In the genomic region with DNA sequence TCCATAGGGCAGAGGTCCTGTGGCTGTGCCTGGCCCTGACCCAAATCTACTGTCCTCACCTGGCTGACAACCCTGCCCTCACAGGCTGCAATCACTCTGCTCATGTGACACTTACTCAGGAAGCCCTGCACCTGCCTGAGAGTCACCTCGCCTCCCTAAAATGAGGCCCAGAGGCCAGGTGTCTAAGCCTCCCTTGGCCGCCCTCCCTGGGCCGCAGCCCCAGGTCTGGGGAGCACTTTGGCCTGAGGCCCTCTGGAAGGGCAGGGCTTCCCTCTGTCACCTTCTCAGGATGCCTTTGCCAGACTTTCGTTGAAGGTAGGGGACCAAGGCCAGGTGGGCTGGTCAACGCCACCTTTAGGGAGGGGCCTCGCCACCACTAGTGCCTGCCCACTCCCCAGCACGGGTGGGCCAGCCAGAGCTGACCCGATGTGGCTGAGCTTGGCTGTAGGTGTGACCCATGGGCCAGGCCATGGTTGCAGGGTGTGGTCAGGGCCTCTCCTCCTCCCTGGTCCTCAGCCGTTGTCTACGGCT, we compare ENCODE assay signal across 1 cellular context.
TF ChIP-seq lines count a peak whose summit lies in the region.

No MANE protein-coding gene starts in this region.

TF ChIP-seq in HepG2, 621 proteins besides CTCF, POLR2A, EP300 and RAD21 (continued from another document):
- TF ChIP-seq, protein P1, sequence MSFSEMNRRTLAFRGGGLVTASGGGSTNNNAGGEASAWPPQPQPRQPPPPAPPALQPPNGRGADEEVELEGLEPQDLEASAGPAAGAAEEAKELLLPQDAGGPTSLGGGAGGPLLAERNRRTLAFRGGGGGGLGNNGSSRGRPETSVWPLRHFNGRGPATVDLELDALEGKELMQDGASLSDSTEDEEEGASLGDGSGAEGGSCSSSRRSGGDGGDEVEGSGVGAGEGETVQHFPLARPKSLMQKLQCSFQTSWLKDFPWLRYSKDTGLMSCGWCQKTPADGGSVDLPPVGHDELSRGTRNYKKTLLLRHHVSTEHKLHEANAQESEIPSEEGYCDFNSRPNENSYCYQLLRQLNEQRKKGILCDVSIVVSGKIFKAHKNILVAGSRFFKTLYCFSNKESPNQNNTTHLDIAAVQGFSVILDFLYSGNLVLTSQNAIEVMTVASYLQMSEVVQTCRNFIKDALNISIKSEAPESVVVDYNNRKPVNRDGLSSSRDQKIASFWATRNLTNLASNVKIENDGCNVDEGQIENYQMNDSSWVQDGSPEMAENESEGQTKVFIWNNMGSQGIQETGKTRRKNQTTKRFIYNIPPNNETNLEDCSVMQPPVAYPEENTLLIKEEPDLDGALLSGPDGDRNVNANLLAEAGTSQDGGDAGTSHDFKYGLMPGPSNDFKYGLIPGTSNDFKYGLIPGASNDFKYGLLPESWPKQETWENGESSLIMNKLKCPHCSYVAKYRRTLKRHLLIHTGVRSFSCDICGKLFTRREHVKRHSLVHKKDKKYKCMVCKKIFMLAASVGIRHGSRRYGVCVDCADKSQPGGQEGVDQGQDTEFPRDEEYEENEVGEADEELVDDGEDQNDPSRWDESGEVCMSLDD (CRISPR knock-in tag; IDR thresholded peaks at IDR 0.05; ENCODE audit: borderline replicate concordance), result no peak
- TF ChIP-seq, protein P2, sequence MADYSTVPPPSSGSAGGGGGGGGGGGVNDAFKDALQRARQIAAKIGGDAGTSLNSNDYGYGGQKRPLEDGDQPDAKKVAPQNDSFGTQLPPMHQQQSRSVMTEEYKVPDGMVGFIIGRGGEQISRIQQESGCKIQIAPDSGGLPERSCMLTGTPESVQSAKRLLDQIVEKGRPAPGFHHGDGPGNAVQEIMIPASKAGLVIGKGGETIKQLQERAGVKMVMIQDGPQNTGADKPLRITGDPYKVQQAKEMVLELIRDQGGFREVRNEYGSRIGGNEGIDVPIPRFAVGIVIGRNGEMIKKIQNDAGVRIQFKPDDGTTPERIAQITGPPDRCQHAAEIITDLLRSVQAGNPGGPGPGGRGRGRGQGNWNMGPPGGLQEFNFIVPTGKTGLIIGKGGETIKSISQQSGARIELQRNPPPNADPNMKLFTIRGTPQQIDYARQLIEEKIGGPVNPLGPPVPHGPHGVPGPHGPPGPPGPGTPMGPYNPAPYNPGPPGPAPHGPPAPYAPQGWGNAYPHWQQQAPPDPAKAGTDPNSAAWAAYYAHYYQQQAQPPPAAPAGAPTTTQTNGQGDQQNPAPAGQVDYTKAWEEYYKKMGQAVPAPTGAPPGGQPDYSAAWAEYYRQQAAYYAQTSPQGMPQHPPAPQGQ (CRISPR knock-in tag; IDR thresholded peaks at IDR 0.05; ENCODE audit: borderline replicate concordance), result no peak
- TF ChIP-seq, protein P3, sequence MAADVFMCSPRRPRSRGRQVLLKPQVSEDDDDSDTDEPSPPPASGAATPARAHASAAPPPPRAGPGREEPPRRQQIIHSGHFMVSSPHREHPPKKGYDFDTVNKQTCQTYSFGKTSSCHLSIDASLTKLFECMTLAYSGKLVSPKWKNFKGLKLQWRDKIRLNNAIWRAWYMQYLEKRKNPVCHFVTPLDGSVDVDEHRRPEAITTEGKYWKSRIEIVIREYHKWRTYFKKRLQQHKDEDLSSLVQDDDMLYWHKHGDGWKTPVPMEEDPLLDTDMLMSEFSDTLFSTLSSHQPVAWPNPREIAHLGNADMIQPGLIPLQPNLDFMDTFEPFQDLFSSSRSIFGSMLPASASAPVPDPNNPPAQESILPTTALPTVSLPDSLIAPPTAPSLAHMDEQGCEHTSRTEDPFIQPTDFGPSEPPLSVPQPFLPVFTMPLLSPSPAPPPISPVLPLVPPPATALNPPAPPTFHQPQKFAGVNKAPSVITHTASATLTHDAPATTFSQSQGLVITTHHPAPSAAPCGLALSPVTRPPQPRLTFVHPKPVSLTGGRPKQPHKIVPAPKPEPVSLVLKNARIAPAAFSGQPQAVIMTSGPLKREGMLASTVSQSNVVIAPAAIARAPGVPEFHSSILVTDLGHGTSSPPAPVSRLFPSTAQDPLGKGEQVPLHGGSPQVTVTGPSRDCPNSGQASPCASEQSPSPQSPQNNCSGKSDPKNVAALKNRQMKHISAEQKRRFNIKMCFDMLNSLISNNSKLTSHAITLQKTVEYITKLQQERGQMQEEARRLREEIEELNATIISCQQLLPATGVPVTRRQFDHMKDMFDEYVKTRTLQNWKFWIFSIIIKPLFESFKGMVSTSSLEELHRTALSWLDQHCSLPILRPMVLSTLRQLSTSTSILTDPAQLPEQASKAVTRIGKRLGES (CRISPR knock-in tag; IDR thresholded peaks at IDR 0.05; ENCODE audit: borderline replicate concordance), result no peak
- TF ChIP-seq AGO2 (optimal IDR thresholded peaks at IDR 0.05; ENCODE audit: low read depth, low read length) (no peak), ZNF446 (CRISPR knock-in tag; IDR thresholded peaks at IDR 0.05) (no peak), SMYD3 (CRISPR knock-in tag; IDR thresholded peaks at IDR 0.05) (no peak), ZNF225 (CRISPR knock-in tag; IDR thresholded peaks at IDR 0.05) (no peak), RFX3 (CRISPR knock-in tag; IDR thresholded peaks at IDR 0.05) (no peak), KAT8 (CRISPR knock-in tag; IDR thresholded peaks at IDR 0.05) (no peak), ZNF530 (CRISPR knock-in tag; IDR thresholded peaks at IDR 0.05; ENCODE audit: low read depth) (no peak)
